ENCODE assay signal across 1 cellular context in the genomic region with DNA sequence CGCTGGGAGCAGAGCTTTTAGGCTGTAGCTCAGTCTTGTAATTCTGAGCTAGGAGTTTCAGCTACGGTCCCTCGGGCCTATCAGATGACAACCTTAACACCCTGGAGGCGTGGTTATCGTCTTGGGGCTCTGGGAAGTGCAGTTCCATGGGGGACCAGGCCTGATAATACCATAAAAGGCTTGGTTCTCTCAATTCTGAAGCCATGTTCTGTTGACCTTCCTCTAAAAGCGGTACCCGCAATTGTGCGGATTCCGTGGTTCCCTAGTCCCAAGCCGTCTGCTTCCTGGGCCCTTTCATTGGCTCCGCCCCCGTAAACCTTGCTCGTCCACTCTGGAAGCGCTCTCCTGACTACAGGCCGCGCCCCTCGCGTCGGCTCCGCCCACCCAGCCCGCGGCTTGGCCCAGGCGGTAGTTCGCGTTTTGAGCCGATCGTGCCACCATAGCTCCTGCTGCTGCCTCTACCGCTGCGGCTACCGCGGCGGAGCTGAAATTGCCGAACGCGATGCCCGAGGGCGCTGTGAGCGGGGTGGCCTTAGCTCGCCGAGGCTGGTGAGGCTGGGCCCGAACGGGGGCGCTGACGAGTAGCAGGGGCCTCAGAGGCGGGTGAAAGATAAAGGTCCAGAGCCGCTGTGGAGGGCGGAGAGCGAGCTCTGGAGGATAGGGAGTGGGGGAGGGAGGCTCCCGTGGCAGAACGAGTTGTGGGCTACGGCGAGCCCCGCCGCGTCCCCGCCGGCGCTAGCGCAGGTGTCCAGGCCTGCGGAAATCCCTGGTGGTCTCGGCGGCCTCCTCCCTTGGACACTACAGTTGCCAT.
TF ChIP-seq lines count a peak whose summit lies in the region.

A gene with protein sequence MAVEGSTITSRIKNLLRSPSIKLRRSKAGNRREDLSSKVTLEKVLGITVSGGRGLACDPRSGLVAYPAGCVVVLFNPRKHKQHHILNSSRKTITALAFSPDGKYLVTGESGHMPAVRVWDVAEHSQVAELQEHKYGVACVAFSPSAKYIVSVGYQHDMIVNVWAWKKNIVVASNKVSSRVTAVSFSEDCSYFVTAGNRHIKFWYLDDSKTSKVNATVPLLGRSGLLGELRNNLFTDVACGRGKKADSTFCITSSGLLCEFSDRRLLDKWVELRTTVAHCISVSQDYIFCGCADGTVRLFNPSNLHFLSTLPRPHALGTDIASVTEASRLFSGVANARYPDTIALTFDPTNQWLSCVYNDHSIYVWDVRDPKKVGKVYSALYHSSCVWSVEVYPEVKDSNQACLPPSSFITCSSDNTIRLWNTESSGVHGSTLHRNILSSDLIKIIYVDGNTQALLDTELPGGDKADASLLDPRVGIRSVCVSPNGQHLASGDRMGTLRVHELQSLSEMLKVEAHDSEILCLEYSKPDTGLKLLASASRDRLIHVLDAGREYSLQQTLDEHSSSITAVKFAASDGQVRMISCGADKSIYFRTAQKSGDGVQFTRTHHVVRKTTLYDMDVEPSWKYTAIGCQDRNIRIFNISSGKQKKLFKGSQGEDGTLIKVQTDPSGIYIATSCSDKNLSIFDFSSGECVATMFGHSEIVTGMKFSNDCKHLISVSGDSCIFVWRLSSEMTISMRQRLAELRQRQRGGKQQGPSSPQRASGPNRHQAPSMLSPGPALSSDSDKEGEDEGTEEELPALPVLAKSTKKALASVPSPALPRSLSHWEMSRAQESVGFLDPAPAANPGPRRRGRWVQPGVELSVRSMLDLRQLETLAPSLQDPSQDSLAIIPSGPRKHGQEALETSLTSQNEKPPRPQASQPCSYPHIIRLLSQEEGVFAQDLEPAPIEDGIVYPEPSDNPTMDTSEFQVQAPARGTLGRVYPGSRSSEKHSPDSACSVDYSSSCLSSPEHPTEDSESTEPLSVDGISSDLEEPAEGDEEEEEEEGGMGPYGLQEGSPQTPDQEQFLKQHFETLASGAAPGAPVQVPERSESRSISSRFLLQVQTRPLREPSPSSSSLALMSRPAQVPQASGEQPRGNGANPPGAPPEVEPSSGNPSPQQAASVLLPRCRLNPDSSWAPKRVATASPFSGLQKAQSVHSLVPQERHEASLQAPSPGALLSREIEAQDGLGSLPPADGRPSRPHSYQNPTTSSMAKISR (N-terminal part only) (plus strand): TSS at position 423 of the 811 bp plus-strand sequence. CDS start 792 bp downstream, outside the sequence.

TF ChIP-seq in HepG2, 621 proteins besides CTCF, POLR2A, EP300 and RAD21 (continued from another document and continues in another):
- TF ChIP-seq, protein P1, sequence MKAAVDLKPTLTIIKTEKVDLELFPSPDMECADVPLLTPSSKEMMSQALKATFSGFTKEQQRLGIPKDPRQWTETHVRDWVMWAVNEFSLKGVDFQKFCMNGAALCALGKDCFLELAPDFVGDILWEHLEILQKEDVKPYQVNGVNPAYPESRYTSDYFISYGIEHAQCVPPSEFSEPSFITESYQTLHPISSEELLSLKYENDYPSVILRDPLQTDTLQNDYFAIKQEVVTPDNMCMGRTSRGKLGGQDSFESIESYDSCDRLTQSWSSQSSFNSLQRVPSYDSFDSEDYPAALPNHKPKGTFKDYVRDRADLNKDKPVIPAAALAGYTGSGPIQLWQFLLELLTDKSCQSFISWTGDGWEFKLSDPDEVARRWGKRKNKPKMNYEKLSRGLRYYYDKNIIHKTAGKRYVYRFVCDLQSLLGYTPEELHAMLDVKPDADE (CRISPR knock-in tag; IDR thresholded peaks at IDR 0.05) = no peak
- peak; percentile 7; the same call in 1 of the 2 replicates for TF ChIP-seq ZNF83 (CRISPR knock-in tag; IDR thresholded peaks at IDR 0.05; ENCODE audit: borderline replicate concordance)
- TF ChIP-seq, protein P2, sequence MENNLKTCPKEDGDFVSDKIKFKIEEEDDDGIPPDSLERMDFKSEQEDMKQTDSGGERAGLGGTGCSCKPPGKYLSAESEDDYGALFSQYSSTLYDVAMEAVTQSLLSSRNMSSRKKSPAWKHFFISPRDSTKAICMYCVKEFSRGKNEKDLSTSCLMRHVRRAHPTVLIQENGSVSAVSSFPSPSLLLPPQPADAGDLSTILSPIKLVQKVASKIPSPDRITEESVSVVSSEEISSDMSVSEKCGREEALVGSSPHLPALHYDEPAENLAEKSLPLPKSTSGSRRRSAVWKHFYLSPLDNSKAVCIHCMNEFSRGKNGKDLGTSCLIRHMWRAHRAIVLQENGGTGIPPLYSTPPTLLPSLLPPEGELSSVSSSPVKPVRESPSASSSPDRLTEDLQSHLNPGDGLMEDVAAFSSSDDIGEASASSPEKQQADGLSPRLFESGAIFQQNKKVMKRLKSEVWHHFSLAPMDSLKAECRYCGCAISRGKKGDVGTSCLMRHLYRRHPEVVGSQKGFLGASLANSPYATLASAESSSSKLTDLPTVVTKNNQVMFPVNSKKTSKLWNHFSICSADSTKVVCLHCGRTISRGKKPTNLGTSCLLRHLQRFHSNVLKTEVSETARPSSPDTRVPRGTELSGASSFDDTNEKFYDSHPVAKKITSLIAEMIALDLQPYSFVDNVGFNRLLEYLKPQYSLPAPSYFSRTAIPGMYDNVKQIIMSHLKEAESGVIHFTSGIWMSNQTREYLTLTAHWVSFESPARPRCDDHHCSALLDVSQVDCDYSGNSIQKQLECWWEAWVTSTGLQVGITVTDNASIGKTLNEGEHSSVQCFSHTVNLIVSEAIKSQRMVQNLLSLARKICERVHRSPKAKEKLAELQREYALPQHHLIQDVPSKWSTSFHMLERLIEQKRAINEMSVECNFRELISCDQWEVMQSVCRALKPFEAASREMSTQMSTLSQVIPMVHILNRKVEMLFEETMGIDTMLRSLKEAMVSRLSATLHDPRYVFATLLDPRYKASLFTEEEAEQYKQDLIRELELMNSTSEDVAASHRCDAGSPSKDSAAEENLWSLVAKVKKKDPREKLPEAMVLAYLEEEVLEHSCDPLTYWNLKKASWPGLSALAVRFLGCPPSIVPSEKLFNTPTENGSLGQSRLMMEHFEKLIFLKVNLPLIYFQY (CRISPR knock-in tag; IDR thresholded peaks at IDR 0.05; ENCODE audit: borderline replicate concordance) = peak; percentile 62; the same call in 1 of the 2 replicates
- TF ChIP-seq, protein P3, sequence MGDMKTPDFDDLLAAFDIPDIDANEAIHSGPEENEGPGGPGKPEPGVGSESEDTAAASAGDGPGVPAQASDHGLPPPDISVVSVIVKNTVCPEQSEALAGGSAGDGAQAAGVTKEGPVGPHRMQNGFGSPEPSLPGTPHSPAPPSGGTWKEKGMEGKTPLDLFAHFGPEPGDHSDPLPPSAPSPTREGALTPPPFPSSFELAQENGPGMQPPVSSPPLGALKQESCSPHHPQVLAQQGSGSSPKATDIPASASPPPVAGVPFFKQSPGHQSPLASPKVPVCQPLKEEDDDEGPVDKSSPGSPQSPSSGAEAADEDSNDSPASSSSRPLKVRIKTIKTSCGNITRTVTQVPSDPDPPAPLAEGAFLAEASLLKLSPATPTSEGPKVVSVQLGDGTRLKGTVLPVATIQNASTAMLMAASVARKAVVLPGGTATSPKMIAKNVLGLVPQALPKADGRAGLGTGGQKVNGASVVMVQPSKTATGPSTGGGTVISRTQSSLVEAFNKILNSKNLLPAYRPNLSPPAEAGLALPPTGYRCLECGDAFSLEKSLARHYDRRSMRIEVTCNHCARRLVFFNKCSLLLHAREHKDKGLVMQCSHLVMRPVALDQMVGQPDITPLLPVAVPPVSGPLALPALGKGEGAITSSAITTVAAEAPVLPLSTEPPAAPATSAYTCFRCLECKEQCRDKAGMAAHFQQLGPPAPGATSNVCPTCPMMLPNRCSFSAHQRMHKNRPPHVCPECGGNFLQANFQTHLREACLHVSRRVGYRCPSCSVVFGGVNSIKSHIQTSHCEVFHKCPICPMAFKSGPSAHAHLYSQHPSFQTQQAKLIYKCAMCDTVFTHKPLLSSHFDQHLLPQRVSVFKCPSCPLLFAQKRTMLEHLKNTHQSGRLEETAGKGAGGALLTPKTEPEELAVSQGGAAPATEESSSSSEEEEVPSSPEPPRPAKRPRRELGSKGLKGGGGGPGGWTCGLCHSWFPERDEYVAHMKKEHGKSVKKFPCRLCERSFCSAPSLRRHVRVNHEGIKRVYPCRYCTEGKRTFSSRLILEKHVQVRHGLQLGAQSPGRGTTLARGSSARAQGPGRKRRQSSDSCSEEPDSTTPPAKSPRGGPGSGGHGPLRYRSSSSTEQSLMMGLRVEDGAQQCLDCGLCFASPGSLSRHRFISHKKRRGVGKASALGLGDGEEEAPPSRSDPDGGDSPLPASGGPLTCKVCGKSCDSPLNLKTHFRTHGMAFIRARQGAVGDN (CRISPR knock-in tag; IDR thresholded peaks at IDR 0.05) = peak; percentile 99
- peak; percentile 75; the same call in 1 of the 2 replicates for TF ChIP-seq ZNF768 (CRISPR knock-in tag; IDR thresholded peaks at IDR 0.05)
- TF ChIP-seq, protein P4, sequence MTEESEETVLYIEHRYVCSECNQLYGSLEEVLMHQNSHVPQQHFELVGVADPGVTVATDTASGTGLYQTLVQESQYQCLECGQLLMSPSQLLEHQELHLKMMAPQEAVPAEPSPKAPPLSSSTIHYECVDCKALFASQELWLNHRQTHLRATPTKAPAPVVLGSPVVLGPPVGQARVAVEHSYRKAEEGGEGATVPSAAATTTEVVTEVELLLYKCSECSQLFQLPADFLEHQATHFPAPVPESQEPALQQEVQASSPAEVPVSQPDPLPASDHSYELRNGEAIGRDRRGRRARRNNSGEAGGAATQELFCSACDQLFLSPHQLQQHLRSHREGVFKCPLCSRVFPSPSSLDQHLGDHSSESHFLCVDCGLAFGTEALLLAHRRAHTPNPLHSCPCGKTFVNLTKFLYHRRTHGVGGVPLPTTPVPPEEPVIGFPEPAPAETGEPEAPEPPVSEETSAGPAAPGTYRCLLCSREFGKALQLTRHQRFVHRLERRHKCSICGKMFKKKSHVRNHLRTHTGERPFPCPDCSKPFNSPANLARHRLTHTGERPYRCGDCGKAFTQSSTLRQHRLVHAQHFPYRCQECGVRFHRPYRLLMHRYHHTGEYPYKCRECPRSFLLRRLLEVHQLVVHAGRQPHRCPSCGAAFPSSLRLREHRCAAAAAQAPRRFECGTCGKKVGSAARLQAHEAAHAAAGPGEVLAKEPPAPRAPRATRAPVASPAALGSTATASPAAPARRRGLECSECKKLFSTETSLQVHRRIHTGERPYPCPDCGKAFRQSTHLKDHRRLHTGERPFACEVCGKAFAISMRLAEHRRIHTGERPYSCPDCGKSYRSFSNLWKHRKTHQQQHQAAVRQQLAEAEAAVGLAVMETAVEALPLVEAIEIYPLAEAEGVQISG (CRISPR knock-in tag; IDR thresholded peaks at IDR 0.05) = peak; percentile 89
- TF ChIP-seq, protein P5, sequence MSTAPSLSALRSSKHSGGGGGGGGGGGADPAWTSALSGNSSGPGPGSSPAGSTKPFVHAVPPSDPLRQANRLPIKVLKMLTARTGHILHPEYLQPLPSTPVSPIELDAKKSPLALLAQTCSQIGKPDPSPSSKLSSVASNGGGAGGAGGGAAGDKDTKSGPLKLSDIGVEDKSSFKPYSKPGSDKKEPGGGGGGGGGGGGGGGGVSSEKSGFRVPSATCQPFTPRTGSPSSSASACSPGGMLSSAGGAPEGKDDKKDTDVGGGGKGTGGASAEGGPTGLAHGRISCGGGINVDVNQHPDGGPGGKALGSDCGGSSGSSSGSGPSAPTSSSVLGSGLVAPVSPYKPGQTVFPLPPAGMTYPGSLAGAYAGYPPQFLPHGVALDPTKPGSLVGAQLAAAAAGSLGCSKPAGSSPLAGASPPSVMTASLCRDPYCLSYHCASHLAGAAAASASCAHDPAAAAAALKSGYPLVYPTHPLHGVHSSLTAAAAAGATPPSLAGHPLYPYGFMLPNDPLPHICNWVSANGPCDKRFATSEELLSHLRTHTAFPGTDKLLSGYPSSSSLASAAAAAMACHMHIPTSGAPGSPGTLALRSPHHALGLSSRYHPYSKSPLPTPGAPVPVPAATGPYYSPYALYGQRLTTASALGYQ (CRISPR knock-in tag; IDR thresholded peaks at IDR 0.05) = peak; percentile 86; the same call in 1 of the 2 replicates
- peak; percentile 30; the same call in 1 of the 2 replicates for TF ChIP-seq RARA (CRISPR knock-in tag; IDR thresholded peaks at IDR 0.05)
- TF ChIP-seq NCOA2 (CRISPR knock-in tag; IDR thresholded peaks at IDR 0.05) = no peak
- peak; percentile 84 for TF ChIP-seq PHF20 (CRISPR knock-in tag; IDR thresholded peaks at IDR 0.05)
- peak; percentile 11; the same call in 1 of the 2 replicates for TF ChIP-seq ZNF143 (CRISPR knock-in tag; IDR thresholded peaks at IDR 0.05)
- peak; percentile 90 for TF ChIP-seq AGO1 (IDR thresholded peaks at IDR 0.05; ENCODE audit: low read depth, low read length, poor library complexity, severe bottlenecking)
- TF ChIP-seq GTF2F1 (IDR thresholded peaks at IDR 0.05; ENCODE audit: low read length) = no peak
- TF ChIP-seq, protein P6, sequence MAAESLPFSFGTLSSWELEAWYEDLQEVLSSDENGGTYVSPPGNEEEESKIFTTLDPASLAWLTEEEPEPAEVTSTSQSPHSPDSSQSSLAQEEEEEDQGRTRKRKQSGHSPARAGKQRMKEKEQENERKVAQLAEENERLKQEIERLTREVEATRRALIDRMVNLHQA (CRISPR knock-in tag; IDR thresholded peaks at IDR 0.05) = no peak
- TF ChIP-seq REXO4 (CRISPR knock-in tag; IDR thresholded peaks at IDR 0.05; ENCODE audit: borderline replicate concordance) = no peak
- peak; percentile 98 for TF ChIP-seq SPEN (CRISPR knock-in tag; IDR thresholded peaks at IDR 0.05; ENCODE audit: low read depth)
- TF ChIP-seq YY1 (IDR thresholded peaks at IDR 0.05; ENCODE audit: insufficient read depth, insufficient replicate concordance, low read depth, low read length) = peak; percentile 73
- no peak for TF ChIP-seq ZNF17 (CRISPR knock-in tag; IDR thresholded peaks at IDR 0.05)
- TF ChIP-seq HNRNPUL1 (IDR thresholded peaks at IDR 0.05; ENCODE audit: low read depth, low read length) = peak; percentile 68; the same call in 1 of the 2 replicates
- no peak for TF ChIP-seq ZFAT (CRISPR knock-in tag; conservative IDR thresholded peaks at IDR 0.05)
- TF ChIP-seq, protein P7, sequence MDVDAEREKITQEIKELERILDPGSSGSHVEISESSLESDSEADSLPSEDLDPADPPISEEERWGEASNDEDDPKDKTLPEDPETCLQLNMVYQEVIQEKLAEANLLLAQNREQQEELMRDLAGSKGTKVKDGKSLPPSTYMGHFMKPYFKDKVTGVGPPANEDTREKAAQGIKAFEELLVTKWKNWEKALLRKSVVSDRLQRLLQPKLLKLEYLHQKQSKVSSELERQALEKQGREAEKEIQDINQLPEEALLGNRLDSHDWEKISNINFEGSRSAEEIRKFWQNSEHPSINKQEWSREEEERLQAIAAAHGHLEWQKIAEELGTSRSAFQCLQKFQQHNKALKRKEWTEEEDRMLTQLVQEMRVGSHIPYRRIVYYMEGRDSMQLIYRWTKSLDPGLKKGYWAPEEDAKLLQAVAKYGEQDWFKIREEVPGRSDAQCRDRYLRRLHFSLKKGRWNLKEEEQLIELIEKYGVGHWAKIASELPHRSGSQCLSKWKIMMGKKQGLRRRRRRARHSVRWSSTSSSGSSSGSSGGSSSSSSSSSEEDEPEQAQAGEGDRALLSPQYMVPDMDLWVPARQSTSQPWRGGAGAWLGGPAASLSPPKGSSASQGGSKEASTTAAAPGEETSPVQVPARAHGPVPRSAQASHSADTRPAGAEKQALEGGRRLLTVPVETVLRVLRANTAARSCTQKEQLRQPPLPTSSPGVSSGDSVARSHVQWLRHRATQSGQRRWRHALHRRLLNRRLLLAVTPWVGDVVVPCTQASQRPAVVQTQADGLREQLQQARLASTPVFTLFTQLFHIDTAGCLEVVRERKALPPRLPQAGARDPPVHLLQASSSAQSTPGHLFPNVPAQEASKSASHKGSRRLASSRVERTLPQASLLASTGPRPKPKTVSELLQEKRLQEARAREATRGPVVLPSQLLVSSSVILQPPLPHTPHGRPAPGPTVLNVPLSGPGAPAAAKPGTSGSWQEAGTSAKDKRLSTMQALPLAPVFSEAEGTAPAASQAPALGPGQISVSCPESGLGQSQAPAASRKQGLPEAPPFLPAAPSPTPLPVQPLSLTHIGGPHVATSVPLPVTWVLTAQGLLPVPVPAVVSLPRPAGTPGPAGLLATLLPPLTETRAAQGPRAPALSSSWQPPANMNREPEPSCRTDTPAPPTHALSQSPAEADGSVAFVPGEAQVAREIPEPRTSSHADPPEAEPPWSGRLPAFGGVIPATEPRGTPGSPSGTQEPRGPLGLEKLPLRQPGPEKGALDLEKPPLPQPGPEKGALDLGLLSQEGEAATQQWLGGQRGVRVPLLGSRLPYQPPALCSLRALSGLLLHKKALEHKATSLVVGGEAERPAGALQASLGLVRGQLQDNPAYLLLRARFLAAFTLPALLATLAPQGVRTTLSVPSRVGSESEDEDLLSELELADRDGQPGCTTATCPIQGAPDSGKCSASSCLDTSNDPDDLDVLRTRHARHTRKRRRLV (CRISPR knock-in tag; IDR thresholded peaks at IDR 0.05) = peak; percentile 27; the same call in 1 of the 2 replicates
